14 cellular contexts compared by ENCODE assay signal in genomic region chr20:14986026-14986655, GRCh38.
DNase-seq lines count a peak whose midpoint lies in the region; ATAC-seq, FAIRE-seq and TF ChIP-seq lines count a peak whose summit lies in the region.
"Had no signal": no experiment of that assay in that cellular context is flagged by ENCODE, and none has a peak within 500 bp of the region (broad histone marks: within the 10 kb centered on the region; RNA-seq: fewer than 3 reads in every experiment).

No MANE protein-coding gene starts in this region.

- H3K27me3 ChIP-seq in HCT116 (ENCODE audit: insufficient read depth, low read length) (no peaks in the 10 kb centered on the region), PC-9 (ENCODE audit: insufficient read depth, low read depth) (no peaks in the 10 kb centered on the region), parathyroid adenoma (ENCODE audit: control insufficient read depth, insufficient read depth, low read length) (no peaks in the 10 kb centered on the region)
- H3K27me3 ChIP-seq: esophagus muscularis mucosa had no signal

- TF ChIP-seq RAD21 in HCT116 (IDR thresholded peaks at IDR 0.05; ENCODE audit: low read depth), result 0 out of 2 replicates have a peak, but pooled peaks have one; percentile 2

- peak overlapping the region; percentile 51 for H3K4me2 ChIP-seq in HCT116 (ENCODE audit: low read length)
- peak overlapping the region; percentile 10; the same call in 1 of the 2 replicates for H3K4me2 ChIP-seq in PC-9
- peak overlapping the region; percentile 2 for H3K4me2 ChIP-seq in parathyroid adenoma (ENCODE audit: low read length)

- peak overlapping the region; percentile 30; the same call in 1 of the 2 replicates for H3K27ac ChIP-seq in HCT116 (ENCODE audit: low read depth, low read length)
- H3K27ac ChIP-seq in PC-9, result peak overlapping the region; percentile 60
- no peak overlapping the region for H3K27ac ChIP-seq in parathyroid adenoma
- H3K27ac ChIP-seq: esophagus muscularis mucosa had no signal

- intact Hi-C loops in HCT116 (cut with micrococcal nuclease), result no loop called here
- intact Hi-C loops in PC-9 (cut with micrococcal nuclease; ENCODE audit: unreplicated experiment), result loop anchor here (1.0 to 5.0 kb wide), 4 partner anchors 53 to 649 kb away; partner anchors contain the start of gene FLRT3

- no peak overlapping the region for H3K9ac ChIP-seq in HCT116 (ENCODE audit: low read length)
- no peak overlapping the region for H3K9ac ChIP-seq in parathyroid adenoma

- POLR2A ChIA-PET in HCT116 (lab: Charles Lee), result no interaction called here
- POLR2A ChIA-PET in PC-9 (lab: Charles Lee; ENCODE audit: unreplicated experiment), result interaction anchor here (1.0 kb wide), 1 partner anchor 648 kb away, joined by 3 read pairs; no protein-coding TSS in a partner anchor

- H3K9me2 ChIP-seq in HCT116 (ENCODE audit: insufficient read depth), result no peaks in the 10 kb centered on the region
- H3K9me2 ChIP-seq in PC-9 (ENCODE audit: insufficient read depth), result no peaks in the 10 kb centered on the region

- no TSS peak for BruUV-seq in HCT116 (replicated peaks; lab: Mats Ljungman, UMichigan)
- BruUV-seq in PC-9 (replicated peaks; lab: Mats Ljungman, UMichigan), result no TSS peak

- H3K4me1 ChIP-seq in HCT116 (ENCODE audit: control insufficient read depth in 1 of 2, insufficient read depth in 2 of 2, low read length in 2 of 2) (peaks cover 10 to 19% of the 10 kb centered on the region in 2 experiments), PC-9 (replicated peaks; ENCODE audit: insufficient read depth) (peaks cover 19% of the 10 kb centered on the region), parathyroid adenoma (no peaks in the 10 kb centered on the region)

- H4K20me1 ChIP-seq in HCT116 (ENCODE audit: insufficient read depth) (no peaks in the 10 kb centered on the region), PC-9 (ENCODE audit: insufficient read depth) (no peaks in the 10 kb centered on the region)

- TF ChIP-seq CTCF in HCT116 (IDR thresholded peaks at IDR 0.05 in 2 of 3, conservative IDR thresholded peaks at IDR 0.05 in 1 of 3; ENCODE audit: borderline replicate concordance in 1 of 3, insufficient read depth in 1 of 3, low read depth in 2 of 3, low read length in 2 of 3), result no peak
- TF ChIP-seq CTCF in PC-9 (conservative IDR thresholded peaks at IDR 0.05), result no peak
- TF ChIP-seq CTCF in fibroblast of villous mesenchyme (IDR thresholded peaks at IDR 0.05; ENCODE audit: insufficient read depth, low read depth, low read length), result no peak
- TF ChIP-seq CTCF in parathyroid adenoma (IDR thresholded peaks at IDR 0.05), result no peak

- H3F3A ChIP-seq in PC-9 (ENCODE audit: insufficient read depth, low read depth), result no peaks in the 10 kb centered on the region

- H3K9me3 ChIP-seq in HCT116 (ENCODE audit: control insufficient read depth in 1 of 2, insufficient read depth in 1 of 2, low read depth in 1 of 2, low read length in 2 of 2) (no peaks in the 10 kb centered on the region), PC-9 (ENCODE audit: insufficient read depth, low read depth) (no peaks in the 10 kb centered on the region), parathyroid adenoma (ENCODE audit: control insufficient read depth, low read length) (no peaks in the 10 kb centered on the region)

- TF ChIP-seq POLR2A in HCT116 (IDR thresholded peaks at IDR 0.05; ENCODE audit: borderline replicate concordance, extremely low read depth, insufficient read depth, insufficient read length) (no peak), GM12891 (IDR thresholded peaks at IDR 0.05; ENCODE audit: low read depth, low read length) (no peak)

- no peak overlapping the region for H3K4me3 ChIP-seq in HCT116 (replicated peaks in 1 of 2; ENCODE audit: low read depth in 1 of 2, low read length in 2 of 2)
- H3K4me3 ChIP-seq in PC-9, result no peak overlapping the region
- H3K4me3 ChIP-seq in fibroblast of villous mesenchyme (ENCODE audit: low read depth, low read length), result no peak overlapping the region
- H3K4me3 ChIP-seq in parathyroid adenoma (ENCODE audit: low read depth, low read length), result no peak overlapping the region
- H3K4me3 ChIP-seq: esophagus muscularis mucosa had no signal

- no peak for FAIRE-seq in GM12891 (lab: Jason Lieb, UNC)
- FAIRE-seq: TTC549, urothelium cell line had no signal

- CTCF ChIA-PET in HCT116 (lab: Charles Lee), result no interaction called here
- CTCF ChIA-PET in PC-9 (lab: Charles Lee), result interaction anchor here (0.7 kb wide), 1 partner anchor 473 kb away, joined by 3 read pairs; no protein-coding TSS in a partner anchor

- H3K36me3 ChIP-seq in HCT116 (ENCODE audit: control insufficient read depth in 1 of 2, insufficient read depth in 2 of 2, low read length in 2 of 2), result no peaks in the 10 kb centered on the region
- no peaks in the 10 kb centered on the region for H3K36me3 ChIP-seq in PC-9 (ENCODE audit: low read depth)
- H3K36me3 ChIP-seq in parathyroid adenoma (ENCODE audit: control insufficient read depth, insufficient read depth, low read length), result no peaks in the 10 kb centered on the region
- H3K36me3 ChIP-seq: esophagus muscularis mucosa had no signal

- RAD21 ChIA-PET in HCT116 (lab: Charles Lee; ENCODE audit: low non-redundant PET in 1 of 2, low total read pairs in 2 of 2, uncharacterized antibody in 2 of 2, unreplicated experiment in 2 of 2), result no interaction called here

- ATAC-seq in HCT116, result no peak
- no peak for ATAC-seq in HG03097 (IDR thresholded peaks at IDR 0.05; ENCODE audit: low FRiP score, unreplicated experiment)
- no peak for ATAC-seq in GM19324 (IDR thresholded peaks at IDR 0.05; ENCODE audit: low FRiP score, unreplicated experiment)

- no peaks in the 10 kb centered on the region for H3K79me2 ChIP-seq in HCT116 (ENCODE audit: insufficient read depth, low read length)
- H3K79me2 ChIP-seq in PC-9 (ENCODE audit: low read depth), result no peaks in the 10 kb centered on the region
- H3K79me2 ChIP-seq in parathyroid adenoma, result no peaks in the 10 kb centered on the region

- H2AFZ ChIP-seq in HCT116 (ENCODE audit: low read depth, low read length, poor library complexity, severe bottlenecking) (peak overlapping the region; percentile 26), PC-9 (no peak overlapping the region), parathyroid adenoma (no peak overlapping the region)

- DNase-seq in HCT116 (ENCODE audit: low read depth, low spot score) (no peak), PC-9 (peak; percentile 73 to 90), fibroblast of villous mesenchyme (ENCODE audit: low read depth) (peak; percentile 57), NCI-H1694 treated with DMSO at 0.1 percent for 48 hours (lab: John Stamatoyannopoulos, UW) (no peak), GM12891 (ENCODE audit: insufficient read length, low spot score) (no peak)
- DNase-seq: anterior cingulate cortex, NCI-H1417 treated with DMSO at 0.1 percent for 48 hours, OCI-M1 had no signal

TF ChIP-seq in HCT116, 20 proteins besides CTCF, POLR2A, EP300 and RAD21:
- TF ChIP-seq CEBPB (IDR thresholded peaks at IDR 0.05; ENCODE audit: low read depth) (peak; percentile 59; the same call in 1 of the 2 replicates), SP1 (IDR thresholded peaks at IDR 0.05; ENCODE audit: low read depth) (peak; percentile 42; the same call in 1 of the 2 replicates), MAX (IDR thresholded peaks at IDR 0.05) (no peak)

TF ChIP-seq in GM12891, 5 proteins besides CTCF, POLR2A, EP300 and RAD21:
- no peak for TF ChIP-seq SPI1 (IDR thresholded peaks at IDR 0.05; ENCODE audit: low read depth, low read length)
- TF ChIP-seq POU2F2 (IDR thresholded peaks at IDR 0.05; ENCODE audit: low read depth, low read length), result no peak
- TF ChIP-seq TAF1 (IDR thresholded peaks at IDR 0.05; ENCODE audit: low read depth, low read length), result no peak
- no peak for TF ChIP-seq PAX5 (IDR thresholded peaks at IDR 0.05; ENCODE audit: insufficient read depth, low read length, severe bottlenecking)
- no peak for TF ChIP-seq POLR2AphosphoS5 (IDR thresholded peaks at IDR 0.05; ENCODE audit: low read depth, low read length)

Comparison
In these comparisons a context has a peak if more than half of its experiments do, and no peak if none do; other contexts are left out.
1. DNase-seq: peak in PC-9 (2 of 2) and fibroblast of villous mesenchyme (single experiment); none in HCT116 (single experiment), NCI-H1694 treated with DMSO at 0.1 percent for 48 hours (single experiment) and GM12891 (single experiment).
2. Peak in every context shown above with its lines, with median percentiles within 50 percentile points of each other: H3K4me2 ChIP-seq.